In the genomic region with DNA sequence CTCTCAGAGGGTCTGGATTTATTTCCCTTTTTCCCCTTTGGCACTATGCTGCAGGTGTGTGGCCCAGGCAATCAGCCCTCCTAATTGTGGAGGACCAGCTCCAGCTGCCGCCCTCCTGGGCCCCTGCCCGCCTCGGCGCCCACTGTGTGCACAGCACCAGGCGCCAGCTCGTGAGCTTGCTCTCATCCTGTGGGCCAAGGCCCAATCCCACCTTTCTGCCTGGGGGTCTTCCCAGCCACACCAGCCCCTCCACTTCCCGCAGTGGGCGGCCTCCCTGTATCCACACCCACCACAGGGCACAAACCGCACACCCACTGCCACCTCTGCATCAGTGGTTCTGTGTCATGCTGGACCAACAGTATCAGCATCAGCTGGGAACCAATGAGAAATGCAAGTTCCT, we compare ENCODE assay signal across 12 cellular contexts. TPM values are rescaled to one million over a fixed set of nuclear protein-coding genes. Genes with fewer than 3 reads are reported as not detected.
"Had no signal": no experiment of that assay in that cellular context is flagged by ENCODE, and none has a peak within 500 bp of the region (broad histone marks: within the 10 kb centered on the region; RNA-seq: fewer than 3 reads in every experiment).

No MANE protein-coding gene starts in this region.

- H3K27ac ChIP-seq: HL-60, SJSA1, SK-N-MC had no signal

- H3K27me3 ChIP-seq: SJSA1 had no signal

- DNase-seq: NCI-H1048, NCI-H1436 treated with DMSO at 0.1 percent for 48 hours, NCI-H187 treated with DMSO at 0.1 percent for 48 hours, NCI-H2029 treated with DMSO at 0.1 percent for 48 hours, NCI-H446 treated with DMSO at 0.1 percent for 48 hours, SIG-M5 had no signal

- H3K4me1 ChIP-seq: SJSA1 had no signal

- FAIRE-seq: HTR-8/SVneo, RCC 7860 had no signal

- H3K36me3 ChIP-seq: SJSA1 had no signal

- H3K9me3 ChIP-seq: SJSA1 had no signal

- H3K4me3 ChIP-seq: SJSA1, SK-N-MC had no signal

RNA-seq across cellular contexts. Expression of a gene that starts 25.5 kb away (rescaled TPM):
- total RNA-seq: MCF 10A, SJSA1 had no signal
